In the genomic region with DNA sequence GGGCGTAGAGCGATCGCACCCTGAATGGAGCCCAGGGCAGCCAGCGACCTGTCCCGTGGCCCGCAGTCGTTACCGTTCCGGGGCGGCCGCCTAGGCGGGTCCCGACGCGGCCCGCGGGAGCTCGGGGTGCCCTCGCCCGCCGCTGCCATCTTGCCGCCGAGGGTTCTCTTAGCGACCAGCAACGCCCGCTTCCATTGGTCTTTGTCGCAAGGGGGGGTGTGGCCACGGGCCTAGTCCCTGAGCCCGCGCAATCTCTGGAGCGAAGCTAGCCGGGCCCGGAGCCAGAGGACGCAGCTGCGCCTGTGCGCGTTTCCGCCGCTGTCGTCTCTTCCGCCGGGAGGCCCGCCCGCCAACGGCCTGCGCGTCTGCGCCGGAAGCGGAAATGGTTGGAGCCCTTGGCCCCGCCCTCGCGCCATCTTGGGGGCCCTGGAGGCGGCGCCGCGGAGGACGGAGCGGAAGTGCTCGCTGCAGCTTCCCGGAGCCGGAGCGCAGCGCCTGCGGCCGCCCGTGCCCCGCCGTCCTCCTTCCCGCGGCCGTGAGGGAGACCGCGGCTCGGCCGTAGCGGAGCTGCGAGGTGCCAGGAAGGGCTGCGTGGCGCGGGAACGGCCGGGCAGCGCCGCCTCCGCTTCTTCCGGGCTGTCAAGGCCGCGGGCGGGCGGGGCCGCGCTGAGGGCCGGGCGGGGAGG, we compare ENCODE assay signal across 1 cellular context.
TF ChIP-seq lines count a peak whose summit lies in the region.

A gene (minus strand): TSS at position 170 of the 686 bp plus-strand sequence. CDS start 21 bp downstream, at position 149.
A gene with protein sequence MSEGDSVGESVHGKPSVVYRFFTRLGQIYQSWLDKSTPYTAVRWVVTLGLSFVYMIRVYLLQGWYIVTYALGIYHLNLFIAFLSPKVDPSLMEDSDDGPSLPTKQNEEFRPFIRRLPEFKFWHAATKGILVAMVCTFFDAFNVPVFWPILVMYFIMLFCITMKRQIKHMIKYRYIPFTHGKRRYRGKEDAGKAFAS (plus strand): TSS at position 457 of the 686 bp plus-strand sequence. CDS start 3,950 bp downstream, outside the sequence.

TF ChIP-seq in K562, 482 proteins besides CTCF, POLR2A, EP300 and RAD21 (continued from another document and continues in another):
- TF ChIP-seq, protein P1, sequence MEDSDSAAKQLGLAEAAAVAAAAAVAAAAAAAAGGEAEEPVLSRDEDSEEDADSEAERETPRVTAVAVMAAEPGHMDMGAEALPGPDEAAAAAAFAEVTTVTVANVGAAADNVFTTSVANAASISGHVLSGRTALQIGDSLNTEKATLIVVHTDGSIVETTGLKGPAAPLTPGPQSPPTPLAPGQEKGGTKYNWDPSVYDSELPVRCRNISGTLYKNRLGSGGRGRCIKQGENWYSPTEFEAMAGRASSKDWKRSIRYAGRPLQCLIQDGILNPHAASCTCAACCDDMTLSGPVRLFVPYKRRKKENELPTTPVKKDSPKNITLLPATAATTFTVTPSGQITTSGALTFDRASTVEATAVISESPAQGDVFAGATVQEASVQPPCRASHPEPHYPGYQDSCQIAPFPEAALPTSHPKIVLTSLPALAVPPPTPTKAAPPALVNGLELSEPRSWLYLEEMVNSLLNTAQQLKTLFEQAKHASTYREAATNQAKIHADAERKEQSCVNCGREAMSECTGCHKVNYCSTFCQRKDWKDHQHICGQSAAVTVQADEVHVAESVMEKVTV (CRISPR knock-in tag; IDR thresholded peaks at IDR 0.05), result no peak
- peak; percentile 94 for TF ChIP-seq C11orf30 (IDR thresholded peaks at IDR 0.05; ENCODE audit: low read depth)
- TF ChIP-seq, protein P2, sequence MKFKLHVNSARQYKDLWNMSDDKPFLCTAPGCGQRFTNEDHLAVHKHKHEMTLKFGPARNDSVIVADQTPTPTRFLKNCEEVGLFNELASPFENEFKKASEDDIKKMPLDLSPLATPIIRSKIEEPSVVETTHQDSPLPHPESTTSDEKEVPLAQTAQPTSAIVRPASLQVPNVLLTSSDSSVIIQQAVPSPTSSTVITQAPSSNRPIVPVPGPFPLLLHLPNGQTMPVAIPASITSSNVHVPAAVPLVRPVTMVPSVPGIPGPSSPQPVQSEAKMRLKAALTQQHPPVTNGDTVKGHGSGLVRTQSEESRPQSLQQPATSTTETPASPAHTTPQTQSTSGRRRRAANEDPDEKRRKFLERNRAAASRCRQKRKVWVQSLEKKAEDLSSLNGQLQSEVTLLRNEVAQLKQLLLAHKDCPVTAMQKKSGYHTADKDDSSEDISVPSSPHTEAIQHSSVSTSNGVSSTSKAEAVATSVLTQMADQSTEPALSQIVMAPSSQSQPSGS (CRISPR knock-in tag; IDR thresholded peaks at IDR 0.05), result no peak
- peak; percentile 97 for TF ChIP-seq RB1 (IDR thresholded peaks at IDR 0.05; ENCODE audit: low read depth)
- TF ChIP-seq SMAD4 (CRISPR knock-in tag; conservative IDR thresholded peaks at IDR 0.05), result peak; percentile 44
- TF ChIP-seq SRF (CRISPR knock-in tag; IDR thresholded peaks at IDR 0.05), result peak in 1 of 2 experiments; percentile 89; a peak in 2 of 4 replicates
- TF ChIP-seq ZEB2 (IDR thresholded peaks at IDR 0.05), result no peak; the same call in 1 of the 2 replicates
- TF ChIP-seq ATF7 (IDR thresholded peaks at IDR 0.05), result peak; percentile 88
- TF ChIP-seq, protein P3, sequence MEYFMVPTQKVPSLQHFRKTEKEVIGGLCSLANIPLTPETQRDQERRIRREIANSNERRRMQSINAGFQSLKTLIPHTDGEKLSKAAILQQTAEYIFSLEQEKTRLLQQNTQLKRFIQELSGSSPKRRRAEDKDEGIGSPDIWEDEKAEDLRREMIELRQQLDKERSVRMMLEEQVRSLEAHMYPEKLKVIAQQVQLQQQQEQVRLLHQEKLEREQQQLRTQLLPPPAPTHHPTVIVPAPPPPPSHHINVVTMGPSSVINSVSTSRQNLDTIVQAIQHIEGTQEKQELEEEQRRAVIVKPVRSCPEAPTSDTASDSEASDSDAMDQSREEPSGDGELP (CRISPR knock-in tag; IDR thresholded peaks at IDR 0.05; ENCODE audit: borderline replicate concordance), result peak; percentile 98
- TF ChIP-seq JUND (IDR thresholded peaks at IDR 0.05; ENCODE audit: borderline replicate concordance, low read depth, low read length), result peak; percentile 65
- peak; percentile 35; the same call in 1 of the 3 replicates for TF ChIP-seq JUND (tag; IDR thresholded peaks at IDR 0.05; ENCODE audit: borderline replicate concordance, low read depth, low read length)
- TF ChIP-seq CBX8 (IDR thresholded peaks at IDR 0.05; ENCODE audit: borderline replicate concordance, extremely low read depth, low read depth, low read length, poor library complexity, severe bottlenecking), result no peak
- TF ChIP-seq ZBED1 (IDR thresholded peaks at IDR 0.05), result 0 out of 2 replicates have a peak, but pooled peaks have one; percentile 66
- peak; percentile 76 for TF ChIP-seq FUS (optimal IDR thresholded peaks at IDR 0.05; ENCODE audit: low read depth, low read length)
- peak; percentile 94 for TF ChIP-seq HNRNPLL (IDR thresholded peaks at IDR 0.05; ENCODE audit: low read depth, low read length, poor library complexity, severe bottlenecking)
- TF ChIP-seq L3MBTL2 (IDR thresholded peaks at IDR 0.05), result peak; percentile 69
- no peak for TF ChIP-seq FOXM1 (IDR thresholded peaks at IDR 0.05; ENCODE audit: low read depth)
- TF ChIP-seq FOXM1 (CRISPR knock-in tag; IDR thresholded peaks at IDR 0.05; ENCODE audit: low read depth), result peak; percentile 75; the same call in 1 of the 2 replicates
- peak in 1 of 2 experiments; percentile 93; a peak in 3 of 4 replicates for TF ChIP-seq NONO (IDR thresholded peaks at IDR 0.05; ENCODE audit: low read depth in 2 of 2, low read length in 1 of 2)
- TF ChIP-seq, protein P4, sequence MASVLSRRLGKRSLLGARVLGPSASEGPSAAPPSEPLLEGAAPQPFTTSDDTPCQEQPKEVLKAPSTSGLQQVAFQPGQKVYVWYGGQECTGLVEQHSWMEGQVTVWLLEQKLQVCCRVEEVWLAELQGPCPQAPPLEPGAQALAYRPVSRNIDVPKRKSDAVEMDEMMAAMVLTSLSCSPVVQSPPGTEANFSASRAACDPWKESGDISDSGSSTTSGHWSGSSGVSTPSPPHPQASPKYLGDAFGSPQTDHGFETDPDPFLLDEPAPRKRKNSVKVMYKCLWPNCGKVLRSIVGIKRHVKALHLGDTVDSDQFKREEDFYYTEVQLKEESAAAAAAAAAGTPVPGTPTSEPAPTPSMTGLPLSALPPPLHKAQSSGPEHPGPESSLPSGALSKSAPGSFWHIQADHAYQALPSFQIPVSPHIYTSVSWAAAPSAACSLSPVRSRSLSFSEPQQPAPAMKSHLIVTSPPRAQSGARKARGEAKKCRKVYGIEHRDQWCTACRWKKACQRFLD (CRISPR knock-in tag; IDR thresholded peaks at IDR 0.05), result 0 out of 2 replicates have a peak, but pooled peaks have one; percentile 59
- TF ChIP-seq, protein P5, sequence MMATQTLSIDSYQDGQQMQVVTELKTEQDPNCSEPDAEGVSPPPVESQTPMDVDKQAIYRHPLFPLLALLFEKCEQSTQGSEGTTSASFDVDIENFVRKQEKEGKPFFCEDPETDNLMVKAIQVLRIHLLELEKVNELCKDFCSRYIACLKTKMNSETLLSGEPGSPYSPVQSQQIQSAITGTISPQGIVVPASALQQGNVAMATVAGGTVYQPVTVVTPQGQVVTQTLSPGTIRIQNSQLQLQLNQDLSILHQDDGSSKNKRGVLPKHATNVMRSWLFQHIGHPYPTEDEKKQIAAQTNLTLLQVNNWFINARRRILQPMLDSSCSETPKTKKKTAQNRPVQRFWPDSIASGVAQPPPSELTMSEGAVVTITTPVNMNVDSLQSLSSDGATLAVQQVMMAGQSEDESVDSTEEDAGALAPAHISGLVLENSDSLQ (IDR thresholded peaks at IDR 0.05), result peak; percentile 73
- peak; percentile 90 for TF ChIP-seq NFIC (IDR thresholded peaks at IDR 0.05)
- peak; percentile 84 for TF ChIP-seq POLR2AphosphoS5 (IDR thresholded peaks at IDR 0.05; ENCODE audit: control insufficient read depth, insufficient read depth, low read depth, low read length)
- TF ChIP-seq, protein P6, sequence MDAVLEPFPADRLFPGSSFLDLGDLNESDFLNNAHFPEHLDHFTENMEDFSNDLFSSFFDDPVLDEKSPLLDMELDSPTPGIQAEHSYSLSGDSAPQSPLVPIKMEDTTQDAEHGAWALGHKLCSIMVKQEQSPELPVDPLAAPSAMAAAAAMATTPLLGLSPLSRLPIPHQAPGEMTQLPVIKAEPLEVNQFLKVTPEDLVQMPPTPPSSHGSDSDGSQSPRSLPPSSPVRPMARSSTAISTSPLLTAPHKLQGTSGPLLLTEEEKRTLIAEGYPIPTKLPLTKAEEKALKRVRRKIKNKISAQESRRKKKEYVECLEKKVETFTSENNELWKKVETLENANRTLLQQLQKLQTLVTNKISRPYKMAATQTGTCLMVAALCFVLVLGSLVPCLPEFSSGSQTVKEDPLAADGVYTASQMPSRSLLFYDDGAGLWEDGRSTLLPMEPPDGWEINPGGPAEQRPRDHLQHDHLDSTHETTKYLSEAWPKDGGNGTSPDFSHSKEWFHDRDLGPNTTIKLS (IDR thresholded peaks at IDR 0.05; ENCODE audit: borderline replicate concordance, low read depth), result peak; percentile 97
- TF ChIP-seq FOS (IDR thresholded peaks at IDR 0.05; ENCODE audit: extremely low read depth, insufficient read length), result peak; percentile 29
- TF ChIP-seq, protein P7, sequence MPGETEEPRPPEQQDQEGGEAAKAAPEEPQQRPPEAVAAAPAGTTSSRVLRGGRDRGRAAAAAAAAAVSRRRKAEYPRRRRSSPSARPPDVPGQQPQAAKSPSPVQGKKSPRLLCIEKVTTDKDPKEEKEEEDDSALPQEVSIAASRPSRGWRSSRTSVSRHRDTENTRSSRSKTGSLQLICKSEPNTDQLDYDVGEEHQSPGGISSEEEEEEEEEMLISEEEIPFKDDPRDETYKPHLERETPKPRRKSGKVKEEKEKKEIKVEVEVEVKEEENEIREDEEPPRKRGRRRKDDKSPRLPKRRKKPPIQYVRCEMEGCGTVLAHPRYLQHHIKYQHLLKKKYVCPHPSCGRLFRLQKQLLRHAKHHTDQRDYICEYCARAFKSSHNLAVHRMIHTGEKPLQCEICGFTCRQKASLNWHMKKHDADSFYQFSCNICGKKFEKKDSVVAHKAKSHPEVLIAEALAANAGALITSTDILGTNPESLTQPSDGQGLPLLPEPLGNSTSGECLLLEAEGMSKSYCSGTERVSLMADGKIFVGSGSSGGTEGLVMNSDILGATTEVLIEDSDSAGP (CRISPR knock-in tag; IDR thresholded peaks at IDR 0.05), result 0 out of 2 replicates have a peak, but pooled peaks have one; percentile 1
- TF ChIP-seq, protein P8, sequence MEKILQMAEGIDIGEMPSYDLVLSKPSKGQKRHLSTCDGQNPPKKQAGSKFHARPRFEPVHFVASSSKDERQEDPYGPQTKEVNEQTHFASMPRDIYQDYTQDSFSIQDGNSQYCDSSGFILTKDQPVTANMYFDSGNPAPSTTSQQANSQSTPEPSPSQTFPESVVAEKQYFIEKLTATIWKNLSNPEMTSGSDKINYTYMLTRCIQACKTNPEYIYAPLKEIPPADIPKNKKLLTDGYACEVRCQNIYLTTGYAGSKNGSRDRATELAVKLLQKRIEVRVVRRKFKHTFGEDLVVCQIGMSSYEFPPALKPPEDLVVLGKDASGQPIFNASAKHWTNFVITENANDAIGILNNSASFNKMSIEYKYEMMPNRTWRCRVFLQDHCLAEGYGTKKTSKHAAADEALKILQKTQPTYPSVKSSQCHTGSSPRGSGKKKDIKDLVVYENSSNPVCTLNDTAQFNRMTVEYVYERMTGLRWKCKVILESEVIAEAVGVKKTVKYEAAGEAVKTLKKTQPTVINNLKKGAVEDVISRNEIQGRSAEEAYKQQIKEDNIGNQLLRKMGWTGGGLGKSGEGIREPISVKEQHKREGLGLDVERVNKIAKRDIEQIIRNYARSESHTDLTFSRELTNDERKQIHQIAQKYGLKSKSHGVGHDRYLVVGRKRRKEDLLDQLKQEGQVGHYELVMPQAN (IDR thresholded peaks at IDR 0.05; ENCODE audit: borderline replicate concordance), result peak; percentile 98
- peak; percentile 55; the same call in 1 of the 2 replicates for TF ChIP-seq PML (IDR thresholded peaks at IDR 0.05; ENCODE audit: low read length)
- TF ChIP-seq ZBTB17 (CRISPR knock-in tag; IDR thresholded peaks at IDR 0.05), result peak; percentile 17; the same call in 1 of the 2 replicates
- TF ChIP-seq SIN3A (IDR thresholded peaks at IDR 0.05; ENCODE audit: borderline replicate concordance in 2 of 2, control insufficient read depth in 1 of 2, low read depth in 2 of 2, low read length in 2 of 2), result peak; percentile 91 to 99; a peak in 3 of 4 replicates
- peak; percentile 19 for TF ChIP-seq ZFP36 (IDR thresholded peaks at IDR 0.05; ENCODE audit: low read depth, low read length, partially characterized antibody)
- TF ChIP-seq, protein P9, sequence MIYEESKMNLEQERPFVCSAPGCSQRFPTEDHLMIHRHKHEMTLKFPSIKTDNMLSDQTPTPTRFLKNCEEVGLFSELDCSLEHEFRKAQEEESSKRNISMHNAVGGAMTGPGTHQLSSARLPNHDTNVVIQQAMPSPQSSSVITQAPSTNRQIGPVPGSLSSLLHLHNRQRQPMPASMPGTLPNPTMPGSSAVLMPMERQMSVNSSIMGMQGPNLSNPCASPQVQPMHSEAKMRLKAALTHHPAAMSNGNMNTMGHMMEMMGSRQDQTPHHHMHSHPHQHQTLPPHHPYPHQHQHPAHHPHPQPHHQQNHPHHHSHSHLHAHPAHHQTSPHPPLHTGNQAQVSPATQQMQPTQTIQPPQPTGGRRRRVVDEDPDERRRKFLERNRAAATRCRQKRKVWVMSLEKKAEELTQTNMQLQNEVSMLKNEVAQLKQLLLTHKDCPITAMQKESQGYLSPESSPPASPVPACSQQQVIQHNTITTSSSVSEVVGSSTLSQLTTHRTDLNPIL (CRISPR knock-in tag; IDR thresholded peaks at IDR 0.05), result no peak
- peak; percentile 90 for TF ChIP-seq CCNT2 (IDR thresholded peaks at IDR 0.05; ENCODE audit: borderline replicate concordance, extremely low read depth, insufficient read length, low read depth, low read length)
- no peak for TF ChIP-seq ZNF316 (IDR thresholded peaks at IDR 0.05)
- no peak for TF ChIP-seq ZNF311 (CRISPR knock-in tag; IDR thresholded peaks at IDR 0.05)
